ENCODE assay signal across 26 cellular contexts in genomic region chr2:69211111-69211510, GRCh38.
"Had no signal": no experiment of that assay in that cellular context is flagged by ENCODE, and none has a peak within 500 bp of the region (broad histone marks: within the 10 kb centered on the region; RNA-seq: fewer than 3 reads in every experiment).

No MANE protein-coding gene starts in this region.

- H3K27me3 ChIP-seq: brain microvascular endothelial cell had no signal

- H3K36me3 Mint-ChIP-seq: activated CD4-positive, alpha-beta memory T cell treated with anti-CD3 and anti-CD28 coated beads for 36 hours; activated naive CD8-positive, alpha-beta T cell had no signal

- H3K4me3 Mint-ChIP-seq: activated CD4-positive, alpha-beta memory T cell treated with anti-CD3 and anti-CD28 coated beads for 36 hours; activated CD4-positive, alpha-beta T cell treated with anti-CD3 and anti-CD28 coated beads, Interleukin-2, amount 10 ng/mL, durations not matched to agents 7 days and 5 days; activated naive CD4-positive, alpha-beta T cell treated with anti-CD3 and anti-CD28 coated beads for 36 hours; activated naive CD8-positive, alpha-beta T cell; activated T-helper 17 cell treated with anti-CD3 and anti-CD28 coated beads, Interleukin-2, amount 50 U/mL, for 72 hours had no signal

- FAIRE-seq: K562 had no signal

- H3K27ac ChIP-seq: brain microvascular endothelial cell, VCaP had no signal

- H3K27ac Mint-ChIP-seq: activated CD4-positive, alpha-beta memory T cell treated with anti-CD3 and anti-CD28 coated beads for 36 hours; activated CD4-positive, alpha-beta T cell treated with anti-CD3 and anti-CD28 coated beads, Interleukin-2, amount 10 ng/mL, durations not matched to agents 7 days and 5 days; activated naive CD4-positive, alpha-beta T cell treated with anti-CD3 and anti-CD28 coated beads for 36 hours; activated naive CD8-positive, alpha-beta T cell; activated T-helper 17 cell treated with anti-CD3 and anti-CD28 coated beads, Interleukin-2, amount 50 U/mL, for 72 hours had no signal

- H3K9me3 Mint-ChIP-seq: activated CD4-positive, alpha-beta memory T cell treated with anti-CD3 and anti-CD28 coated beads for 36 hours; activated CD4-positive, alpha-beta T cell treated with anti-CD3 and anti-CD28 coated beads, Interleukin-2, amount 10 ng/mL, durations not matched to agents 7 days and 5 days; activated naive CD4-positive, alpha-beta T cell treated with anti-CD3 and anti-CD28 coated beads for 36 hours; activated T-helper 17 cell treated with anti-CD3 and anti-CD28 coated beads, Interleukin-2, amount 50 U/mL, for 72 hours had no signal

- DNase-seq: activated CD4-positive, alpha-beta memory T cell treated with anti-CD3 and anti-CD28 coated beads for 36 hours; activated CD4-positive, alpha-beta T cell treated with anti-CD3 and anti-CD28 coated beads, Interleukin-2, amount 10 ng/mL, durations not matched to agents 7 days and 5 days; activated CD4-positive, CD25-positive, alpha-beta regulatory T cell; activated gamma-delta T cell; activated naive CD4-positive, alpha-beta T cell treated with anti-CD3 and anti-CD28 coated beads for 36 hours; activated T-cell treated with anti-CD3 and anti-CD28 coated beads for 4 hours; activated T-cell treated with anti-CD3 and anti-CD28 coated beads, Interleukin-2, amount 50 U/mL, for 48 hours; amygdala; brain microvascular endothelial cell; Karpas-422; NCI-H1048; NCI-H1417; NCI-H1930; NCI-H510A treated with DMSO at 0.1 percent for 48 hours; NCI-H69; NK-92 treated with Interleukin-12 subunit alpha and Interleukin-12 subunit beta, amount 100 ng/mL, for 24 hours; OCI-M1; RPMI8226; SK-N-SH; T-helper 1 cell had no signal

- H3K4me3 ChIP-seq: K562 had no signal

- H3K4me1 Mint-ChIP-seq: activated CD4-positive, alpha-beta T cell treated with anti-CD3 and anti-CD28 coated beads, Interleukin-2, amount 10 ng/mL, durations not matched to agents 7 days and 5 days; activated T-helper 17 cell treated with anti-CD3 and anti-CD28 coated beads, Interleukin-2, amount 50 U/mL, for 72 hours had no signal

- ATAC-seq: activated T-helper 17 cell treated with anti-CD3 and anti-CD28 coated beads, Interleukin-2, amount 50 U/mL, for 72 hours; K562; Panc1; Right ventricle myocardium inferior had no signal

- H3K9me3 ChIP-seq: SK-N-SH had no signal

- H3K27me3 Mint-ChIP-seq: activated naive CD8-positive, alpha-beta T cell had no signal
